Comparison of ENCODE assay signal across 13 cellular contexts in genomic region chr2:219109468-219109867, GRCh38. TPM values are rescaled to one million over a fixed set of nuclear protein-coding genes. Genes with fewer than 3 reads are reported as not detected.
DNase-seq lines count a peak whose midpoint lies in the region; ATAC-seq and TF ChIP-seq lines count a peak whose summit lies in the region.
"Had no signal": no experiment of that assay in that cellular context is flagged by ENCODE, and none has a peak within 500 bp of the region (broad histone marks: within the 10 kb centered on the region; RNA-seq: fewer than 3 reads in every experiment).

No MANE protein-coding gene starts in this region.

- H3K4me3 ChIP-seq in lower lobe of right lung = no peak overlapping the region
- H3K4me3 ChIP-seq in dorsolateral prefrontal cortex = no peak overlapping the region
- H3K4me3 ChIP-seq: A549 had no signal

- no peak for TF ChIP-seq CTCF in lower lobe of right lung (IDR thresholded peaks at IDR 0.05)
- no peak for TF ChIP-seq CTCF in dorsolateral prefrontal cortex (IDR thresholded peaks at IDR 0.05 in 54 of 56, conservative IDR thresholded peaks at IDR 0.05 in 2 of 56; ENCODE audit: low read depth in 1 of 56, partially characterized antibody in 56 of 56)
- no peak for TF ChIP-seq CTCF in mesothelial cell of epicardium (IDR thresholded peaks at IDR 0.05; ENCODE audit: unreplicated experiment)

- H3K27me3 ChIP-seq in lower lobe of right lung (ENCODE audit: low read depth) (no peaks in the 10 kb centered on the region), dorsolateral prefrontal cortex (no peaks in the 10 kb centered on the region)

- no peaks in the 10 kb centered on the region for H3K36me3 ChIP-seq in lower lobe of right lung

- POLR2A ChIA-PET in activated CD4-positive, alpha-beta T cell treated with anti-CD3 and anti-CD28 coated beads for 36 hours (lab: Charles Lee) = no interaction called here

- no peaks in the 10 kb centered on the region for H3K9me3 Mint-ChIP-seq in activated CD4-positive, alpha-beta T cell treated with anti-CD3 and anti-CD28 coated beads for 36 hours (ENCODE audit: low read depth)
- H3K9me3 Mint-ChIP-seq in mesothelial cell of epicardium = no peaks in the 10 kb centered on the region

- CTCF ChIA-PET in activated CD4-positive, alpha-beta T cell treated with anti-CD3 and anti-CD28 coated beads for 36 hours (lab: Charles Lee) = interaction anchor here (0.6 to 1.5 kb wide), 3 partner anchors 10 to 211 kb away, joined by 3 to 4 read pairs (median 4); no protein-coding TSS in a partner anchor

- no peaks in the 10 kb centered on the region for H3K9me3 ChIP-seq in lower lobe of right lung
- H3K9me3 ChIP-seq: A549 had no signal

- intact Hi-C loops in activated CD4-positive, alpha-beta T cell treated with anti-CD3 and anti-CD28 coated beads for 36 hours (cut with DNase I, micrococcal nuclease) = no loop called here
- intact Hi-C loops in lower lobe of right lung (cut with DNase I) = no loop called here
- intact Hi-C loops in dorsolateral prefrontal cortex (cut with DNase I) = no loop called here

- peak; percentile 79 for DNase-seq in activated CD4-positive, alpha-beta T cell treated with anti-CD3 and anti-CD28 coated beads for 36 hours
- DNase-seq in activated CD4-positive, alpha-beta T cell treated with anti-CD3 and anti-CD28 coated beads for 1 hour = no peak
- DNase-seq in activated CD8-positive, alpha-beta memory T cell treated with anti-CD3 and anti-CD28 coated beads, Interleukin-2, amount 50 U/mL, for 48 hours = peak; percentile 59
- DNase-seq in lower lobe of right lung (peak; percentile 67), dorsolateral prefrontal cortex (no peak), mesothelial cell of epicardium (ENCODE audit: low spot score in 2 of 2, unreplicated experiment in 2 of 2) (no peak)
- DNase-seq in stimulated activated naive CD4-positive, alpha-beta T cell treated with Interleukin-2 at 50 U/mL for 16 hours (lab: John Stamatoyannopoulos, UW) = peak; percentile 10
- no peak for DNase-seq in activated CD4-positive, CD25-positive, alpha-beta regulatory T cell treated with anti-CD3 and anti-CD28 coated beads, Interleukin-2, amount 50 U/mL, for 72 hours
- DNase-seq: Kasumi-1, posterior cingulate gyrus had no signal

- H3K27ac ChIP-seq in lower lobe of right lung = peak overlapping the region; percentile 12
- H3K27ac ChIP-seq in dorsolateral prefrontal cortex = no peak overlapping the region
- H3K27ac ChIP-seq: A549 had no signal

- H3K36me3 Mint-ChIP-seq in activated CD4-positive, alpha-beta T cell treated with anti-CD3 and anti-CD28 coated beads for 36 hours (ENCODE audit: low read depth) = no peaks in the 10 kb centered on the region
- H3K36me3 Mint-ChIP-seq in mesothelial cell of epicardium = no peaks in the 10 kb centered on the region

- H3K4me1 ChIP-seq in lower lobe of right lung = peaks cover 23% of the 10 kb centered on the region

- peak; percentile 80 for ATAC-seq in activated CD4-positive, alpha-beta T cell treated with anti-CD3 and anti-CD28 coated beads for 36 hours
- peak; percentile 87 to 90 for ATAC-seq in lower lobe of right lung
- ATAC-seq: A549, Right ventricle myocardium inferior had no signal

- peaks cover 45% of the 10 kb centered on the region for H3K4me1 Mint-ChIP-seq in activated CD4-positive, alpha-beta T cell treated with anti-CD3 and anti-CD28 coated beads for 36 hours
- H3K4me1 Mint-ChIP-seq in mesothelial cell of epicardium = no peaks in the 10 kb centered on the region

- peak overlapping the region; percentile 23 for H3K27ac Mint-ChIP-seq in activated CD4-positive, alpha-beta T cell treated with anti-CD3 and anti-CD28 coated beads for 36 hours
- no peak overlapping the region for H3K27ac Mint-ChIP-seq in mesothelial cell of epicardium

- no peaks in the 10 kb centered on the region for H3K27me3 Mint-ChIP-seq in activated CD4-positive, alpha-beta T cell treated with anti-CD3 and anti-CD28 coated beads for 36 hours
- no peaks in the 10 kb centered on the region for H3K27me3 Mint-ChIP-seq in mesothelial cell of epicardium (ENCODE audit: low read depth)

- no peak overlapping the region for H3K4me3 Mint-ChIP-seq in activated CD4-positive, alpha-beta T cell treated with anti-CD3 and anti-CD28 coated beads for 36 hours
- H3K4me3 Mint-ChIP-seq in mesothelial cell of epicardium = no peak overlapping the region

RNA-seq across cellular contexts. Expression of gene IHH, which starts 48.7 kb away (rescaled TPM):
- total RNA-seq in activated CD4-positive, alpha-beta T cell treated with anti-CD3 and anti-CD28 coated beads for 36 hours = under 1 TPM in 1 of 2 experiments, not detected in 1; 0.12 TPM
- total RNA-seq in lower lobe of right lung (0.71 TPM), dorsolateral prefrontal cortex (under 1 TPM in 33 of 120 experiments, not detected in 87; 0.22 to 0.96 (median 0.31) TPM), mesothelial cell of epicardium (0.18 to 0.62 TPM (median 0.38 TPM) in 3 replicates)
- total RNA-seq: bronchial epithelial cell, Right ventricle myocardium inferior had no signal

RNA-seq across cellular contexts. Expression of gene NHEJ1, which starts 51.1 kb away (rescaled TPM):
- total RNA-seq in activated CD4-positive, alpha-beta T cell treated with anti-CD3 and anti-CD28 coated beads for 36 hours = 10 to 100 TPM; 20.7 to 23.8 TPM
- total RNA-seq in lower lobe of right lung (13.0 TPM), dorsolateral prefrontal cortex (10 to 100 TPM in 62 of 120 experiments, 1 to 10 TPM in 58; 5.8 to 16.8 (median 10.2) TPM), mesothelial cell of epicardium (11.0 to 11.7 TPM (median 11.5 TPM) in 3 replicates)

Comparison
In these comparisons a context has a peak if more than half of its experiments do, and no peak if none do; other contexts are left out.
1. DNase-seq: peak in activated CD4-positive, alpha-beta T cell treated with anti-CD3 and anti-CD28 coated beads for 36 hours (single experiment), activated CD8-positive, alpha-beta memory T cell treated with anti-CD3 and anti-CD28 coated beads, Interleukin-2, amount 50 U/mL, for 48 hours (single experiment), lower lobe of right lung (single experiment) and stimulated activated naive CD4-positive, alpha-beta T cell treated with Interleukin-2 at 50 U/mL for 16 hours (single experiment); none in activated CD4-positive, alpha-beta T cell treated with anti-CD3 and anti-CD28 coated beads for 1 hour (single experiment), activated CD4-positive, CD25-positive, alpha-beta regulatory T cell treated with anti-CD3 and anti-CD28 coated beads, Interleukin-2, amount 50 U/mL, for 72 hours (single experiment), dorsolateral prefrontal cortex (0 of 10) and mesothelial cell of epicardium (0 of 2).